ENCODE assay signal across 8 cellular contexts in the genomic region with DNA sequence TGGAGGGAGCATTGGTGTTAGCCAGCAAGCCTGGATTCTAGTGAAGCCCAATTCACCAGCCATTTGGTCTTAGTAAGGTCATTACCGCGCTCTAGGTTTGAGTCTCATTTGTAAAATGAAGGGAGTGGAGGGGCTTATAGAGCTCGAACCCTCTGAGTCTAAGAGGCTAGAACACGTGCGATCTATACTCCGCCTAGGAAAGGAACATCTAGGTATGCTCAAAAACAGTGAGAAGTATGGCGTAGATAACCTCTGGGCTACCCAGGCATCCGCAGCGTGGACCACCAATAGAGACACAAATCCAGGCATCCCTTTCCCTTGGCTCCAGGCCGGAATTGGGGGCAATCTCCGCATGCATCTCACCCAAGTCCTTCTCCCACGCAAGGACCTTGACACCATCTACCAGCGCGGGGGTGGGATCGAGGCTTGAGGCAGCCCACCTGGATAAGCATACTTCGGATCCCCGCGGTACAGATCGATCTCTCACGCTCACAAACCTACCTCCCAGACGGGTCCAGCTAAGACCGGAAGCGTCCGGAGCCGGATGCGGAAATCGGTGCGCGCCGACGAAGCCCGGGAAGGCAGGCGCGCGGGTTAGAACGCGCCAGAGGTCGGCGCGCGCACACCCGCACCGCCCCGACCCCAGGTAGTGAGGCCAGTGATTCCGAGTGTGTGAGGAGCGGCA. TPM values are rescaled to one million over a fixed set of nuclear protein-coding genes. Genes with fewer than 3 reads are reported as not detected.
DNase-seq lines count a peak whose midpoint lies in the region; ATAC-seq and TF ChIP-seq lines count a peak whose summit lies in the region.

Gene METTL25B, plus strand, starts transcription at position 556 of the 685 bp plus-strand sequence. CDS start 636 bp downstream, outside the sequence.

- DNase-seq in BJ (ENCODE audit: low read depth), result no peak
- peak; percentile 81 for DNase-seq in NCI-H226
- DNase-seq in dorsolateral prefrontal cortex, result peak; percentile 66 to 89 (median 78)
- DNase-seq in lung (ENCODE audit: low spot score), result peak; percentile 83
- peak; percentile 59 for DNase-seq in stimulated activated CD8-positive, alpha-beta memory T cell treated with anti-CD3 and anti-CD28 coated beads, Interleukin-12 subunit alpha, Interleukin-12 subunit beta, amount 100 ng/mL, for 24 hours (ENCODE audit: extremely low read depth)

- 0 to 1% methylated on average over 45 to 46 of the region's 46 CpGs for WGBS in lung, 2 donors

- CTCF ChIA-PET in BJ (lab: Yijun Ruan, JAX), result interaction anchor here (0.7 to 41.7 kb wide), 16 partner anchors 17 to 200 kb away, joined by 3 to 1556 read pairs (median 21); partner anchors contain the start of genes CRABP2, INSRR, NES and NTRK1

- TF ChIP-seq CTCF in BJ (IDR thresholded peaks at IDR 0.05; ENCODE audit: insufficient read depth, low read depth, low read length) (no peak), dorsolateral prefrontal cortex (IDR thresholded peaks at IDR 0.05 in 54 of 56, conservative IDR thresholded peaks at IDR 0.05 in 2 of 56; ENCODE audit: low read depth in 1 of 56, partially characterized antibody in 56 of 56) (peak in 8 of 56 donors; percentile 4 to 16 (median 8)), lung (IDR thresholded peaks at IDR 0.05; ENCODE audit: control extremely low read depth, extremely low read depth) (no peak)

- H3K27me3 ChIP-seq in BJ (ENCODE audit: control insufficient read depth, insufficient read depth, low read length) (no peaks in the 10 kb centered on the region), dorsolateral prefrontal cortex (no peaks in the 10 kb centered on the region), lung (ENCODE audit: control insufficient read depth, insufficient read depth) (no peaks in the 10 kb centered on the region)

- intact Hi-C loops in dorsolateral prefrontal cortex (cut with DNase I), result loop anchor here (1.0 to 10.0 kb wide), 6 partner anchors 12 to 223 kb away; partner anchors contain the start of genes MEF2D (in 1 of the 2) and PRCC (in 1 of the 2)

- H3K4me3 ChIP-seq in BJ (ENCODE audit: low read depth, low read length), result peak within 1 kb of the TSS; percentile 89
- peak within 1 kb of the TSS; percentile 42 to 99 (median 83) for H3K4me3 ChIP-seq in dorsolateral prefrontal cortex
- H3K4me3 ChIP-seq in lung, result peak within 1 kb of the TSS; percentile 88

- ATAC-seq in GM18907 (IDR thresholded peaks at IDR 0.05; ENCODE audit: unreplicated experiment) (peak; percentile 54), HG03097 (IDR thresholded peaks at IDR 0.05; ENCODE audit: low FRiP score, unreplicated experiment) (peak; percentile 36), lung (ENCODE audit: insufficient read depth, low FRiP score) (peak; percentile 86)
- peak; percentile 72 to 73 for ATAC-seq in activated CD4-positive, CD25-positive, alpha-beta regulatory T cell treated with anti-CD3 and anti-CD28 coated beads, Interleukin-2, amount 50 U/mL, for 24 hours

- no peaks in the 10 kb centered on the region for H3K9me3 ChIP-seq in lung (ENCODE audit: control insufficient read depth in 2 of 2, insufficient read depth in 1 of 2, low read length in 1 of 2)

- H3K27ac ChIP-seq in dorsolateral prefrontal cortex, result peak within 1 kb of the TSS; percentile 27 to 99 (median 94)
- peak within 1 kb of the TSS; percentile 83 to 87 for H3K27ac ChIP-seq in lung (ENCODE audit: low read depth in 1 of 2, low read length in 1 of 2)

- peaks cover 16% of the 10 kb centered on the region in 2 donors for H3K4me1 ChIP-seq in lung (ENCODE audit: control insufficient read depth in 2 of 2, insufficient read depth in 2 of 2, low read length in 2 of 2)

- peaks cover 5% of the 10 kb centered on the region; the same call in 1 of the 2 replicates for H3K36me3 ChIP-seq in BJ (ENCODE audit: control insufficient read depth, insufficient read depth, low read length)
- peaks cover 11 to 21% of the 10 kb centered on the region in 2 donors for H3K36me3 ChIP-seq in lung (ENCODE audit: control insufficient read depth in 2 of 2, insufficient read depth in 2 of 2, low read length in 2 of 2)

- POLR2A ChIA-PET in BJ (lab: Charles Lee), result interaction anchor here (0.5 to 1.4 kb wide), 5 partner anchors 13 to 159 kb away, joined by 3 to 11 read pairs (median 3); partner anchors contain the start of gene MRPL24

RNA-seq across cellular contexts. Expression of gene METTL25B, which starts in this region (rescaled TPM):
- polyA plus RNA-seq in BJ (2011; rRNA removed) (9.5 and 14.6 TPM in 2 replicates), lung (10 to 100 TPM; 28.3 to 42.6 TPM)
- polyA minus RNA-seq in BJ (2011; rRNA and poly(A)+ RNA removed), result 8.6 and 11.3 TPM in 2 replicates
- total RNA-seq in dorsolateral prefrontal cortex (10 to 100 TPM; 18.8 to 53.1 (median 32.3) TPM), lung (10 to 100 TPM; 24.4 to 34.9 TPM)

Comparison
In these comparisons a context has a peak if more than half of its experiments do, and no peak if none do; other contexts are left out.
1. ATAC-seq: peak in every context shown above with its lines; median percentile 86 in lung; 72 in activated CD4-positive, CD25-positive, alpha-beta regulatory T cell treated with anti-CD3 and anti-CD28 coated beads, Interleukin-2, amount 50 U/mL, for 24 hours; 54 in GM18907; 36 in HG03097.